Comparison of ENCODE assay signal across 20 cellular contexts in genomic region chr7:92058899-92059298, GRCh38.
A peak's percentile ranks its signal among the peaks of the same experiment; 100 is the strongest.
DNase-seq lines count a peak whose midpoint lies in the region; ATAC-seq, FAIRE-seq and TF ChIP-seq lines count a peak whose summit lies in the region.
"Had no signal": no experiment of that assay in that cellular context is flagged by ENCODE, and none has a peak within 500 bp of the region (broad histone marks: within the 10 kb centered on the region; RNA-seq: fewer than 3 reads in every experiment).

No MANE protein-coding gene starts in this region.

- no peak overlapping the region for H2AFZ ChIP-seq in smooth muscle cell (ENCODE audit: low read depth)

- H3K4me3 ChIP-seq in colonic mucosa, result peak overlapping the region; percentile 14
- H3K4me3 ChIP-seq in smooth muscle cell, result peak overlapping the region; percentile 34
- no peak overlapping the region for H3K4me3 ChIP-seq in aorta (ENCODE audit: low read length in 2 of 2)
- H3K4me3 ChIP-seq: K562, SK-N-MC had no signal

- peak; percentile 15 for FAIRE-seq in G401.6 (lab: Jason Lieb, UNC)
- FAIRE-seq: GM12892, GM18507, K562 had no signal

- no peaks in the 10 kb centered on the region for H3K79me2 ChIP-seq in smooth muscle cell (ENCODE audit: low read depth)

- TF ChIP-seq CTCF in colonic mucosa (IDR thresholded peaks at IDR 0.05), result no peak
- no peak for TF ChIP-seq CTCF in smooth muscle cell (IDR thresholded peaks at IDR 0.05; ENCODE audit: borderline replicate concordance, insufficient read depth, poor library complexity, severe bottlenecking)

- DNase-seq in colonic mucosa, result no peak
- no peak for DNase-seq in left colon
- DNase-seq in smooth muscle cell (lab: John Stamatoyannopoulos, UW; ENCODE audit: unreplicated experiment), result no peak
- no peak for DNase-seq in sciatic nerve (ENCODE audit: low spot score)
- no peak for DNase-seq in EL
- no peak for DNase-seq in aorta
- DNase-seq: ACHN, AML-193, COR-L47, GOT3, NCI-H1417 treated with DMSO at 0.1 percent for 48 hours, NCI-H187 treated with DMSO at 0.1 percent for 48 hours, NCI-H2227 treated with DMSO at 0.1 percent for 48 hours, NCI-H510A treated with DMSO at 0.1 percent for 48 hours, SHP77 had no signal

- ATAC-seq in left colon, result peak; percentile 18
- ATAC-seq in sciatic nerve, result no peak
- no peak for ATAC-seq in aorta (ENCODE audit: low FRiP score)
- ATAC-seq: K562 had no signal

- H4K20me1 ChIP-seq in smooth muscle cell (ENCODE audit: low read depth), result peaks cover 13% of the 10 kb centered on the region

- H3K4me1 ChIP-seq in colonic mucosa, result no peaks in the 10 kb centered on the region
- H3K4me1 ChIP-seq in smooth muscle cell (ENCODE audit: low read depth), result no peaks in the 10 kb centered on the region
- peaks cover 2 to 5% of the 10 kb centered on the region in 2 donors for H3K4me1 ChIP-seq in aorta (ENCODE audit: control insufficient read depth in 1 of 2, insufficient read depth in 2 of 2, low read length in 2 of 2)

- H3K9ac ChIP-seq in colonic mucosa (ENCODE audit: low read depth in 2 of 2, low read length in 2 of 2) (peak overlapping the region in 1 of 2 donors; percentile 0), smooth muscle cell (ENCODE audit: low read depth) (no peak overlapping the region)

- WGBS in smooth muscle cell (ENCODE audit: low lambda C conversion rate), result 95% methylated on average over 2 of the region's 2 CpGs
- WGBS in aorta, 2 donors, result 94 to 95% methylated on average over 2 of the region's 2 CpGs

- H3K36me3 ChIP-seq in colonic mucosa, result no peaks in the 10 kb centered on the region
- H3K36me3 ChIP-seq in smooth muscle cell (ENCODE audit: low read depth), result peaks cover 8% of the 10 kb centered on the region
- H3K36me3 ChIP-seq in aorta (ENCODE audit: control insufficient read depth in 1 of 2, insufficient read depth in 2 of 2, low read length in 1 of 2), result no peaks in the 10 kb centered on the region

- H3K4me2 ChIP-seq in smooth muscle cell, result no peak overlapping the region

- intact Hi-C loops in colonic mucosa (cut with DNase I) (no loop called here), left colon (cut with DNase I, micrococcal nuclease) (no loop called here), sciatic nerve (cut with DNase I) (no loop called here), aorta (cut with DNase I) (no loop called here)

- no peaks in the 10 kb centered on the region for H3F3A ChIP-seq in smooth muscle cell (ENCODE audit: low read depth)

- H3K27me3 ChIP-seq in colonic mucosa (no peaks in the 10 kb centered on the region), smooth muscle cell (ENCODE audit: low read depth) (no peaks in the 10 kb centered on the region), aorta (ENCODE audit: control insufficient read depth in 1 of 2, insufficient read depth in 2 of 2, low read length in 1 of 2) (no peaks in the 10 kb centered on the region)

- H3K27ac ChIP-seq in colonic mucosa, result peak overlapping the region; percentile 65
- no peak overlapping the region for H3K27ac ChIP-seq in smooth muscle cell (ENCODE audit: low read depth)
- no peak overlapping the region for H3K27ac ChIP-seq in aorta (ENCODE audit: low read depth in 1 of 2, low read length in 2 of 2)
- H3K27ac ChIP-seq: SK-N-MC had no signal

- H3K9me3 ChIP-seq in colonic mucosa (no peaks in the 10 kb centered on the region), smooth muscle cell (replicated peaks; ENCODE audit: low read depth) (no peaks in the 10 kb centered on the region), aorta (ENCODE audit: control insufficient read depth, low read length) (no peaks in the 10 kb centered on the region)

Comparison
In these comparisons a context has a peak if more than half of its experiments do, and no peak if none do; other contexts are left out.
1. H3K4me3 ChIP-seq: peak in colonic mucosa (single experiment) and smooth muscle cell (single experiment); none in aorta (0 of 2).